23 cellular contexts compared by ENCODE assay signal in genomic region chr13:35479223-35479536, GRCh38. TPM values are rescaled to one million over a fixed set of nuclear protein-coding genes. Genes with fewer than 3 reads are reported as not detected.
A peak's percentile ranks its signal among the peaks of the same experiment; 100 is the strongest.
DNase-seq lines count a peak whose midpoint lies in the region; ATAC-seq and TF ChIP-seq lines count a peak whose summit lies in the region.
"Had no signal": no experiment of that assay in that cellular context is flagged by ENCODE, and none has a peak within 500 bp of the region (broad histone marks: within the 10 kb centered on the region; RNA-seq: fewer than 3 reads in every experiment).

No MANE protein-coding gene starts in this region.

- H3K27me3 Mint-ChIP-seq in CD14-positive monocyte (ENCODE audit: low read depth in 3 of 3): peaks cover 61 to 71% (median 66%) of the 10 kb centered on the region in 3 donors

- H3K79me2 ChIP-seq in DOHH2 (ENCODE audit: control insufficient read depth, low read length) (peaks cover 85% of the 10 kb centered on the region), OCI-LY1 (ENCODE audit: insufficient read depth, low read length) (peaks cover 8% of the 10 kb centered on the region)

- TF ChIP-seq CTCF in DOHH2 (IDR thresholded peaks at IDR 0.05; ENCODE audit: low read depth, low read length, poor library complexity, severe bottlenecking) (no peak), OCI-LY1 (IDR thresholded peaks at IDR 0.05; ENCODE audit: low read length) (no peak), foreskin fibroblast (IDR thresholded peaks at IDR 0.05; ENCODE audit: low read depth, low read length) (no peak), CD14-positive monocyte (IDR thresholded peaks at IDR 0.05) (no peak)

- no peak overlapping the region for H2AFZ ChIP-seq in OCI-LY1 (ENCODE audit: low read length)
- H2AFZ ChIP-seq in neuron (ENCODE audit: low read depth, low read length): no peak overlapping the region

- peaks cover 87% of the 10 kb centered on the region for H3K4me1 ChIP-seq in DOHH2 (ENCODE audit: control insufficient read depth, low read length)
- H3K4me1 ChIP-seq in OCI-LY1 (ENCODE audit: insufficient read depth, low read length, severe bottlenecking): peaks cover 46% of the 10 kb centered on the region
- peaks cover 32% of the 10 kb centered on the region for H3K4me1 ChIP-seq in neuron (ENCODE audit: insufficient read depth, low read length)
- H3K4me1 ChIP-seq: prostate gland had no signal

- H3K4me3 ChIP-seq in DOHH2 (ENCODE audit: low read length): peak overlapping the region; percentile 88
- H3K4me3 ChIP-seq in OCI-LY1 (ENCODE audit: low read depth, low read length, poor library complexity, severe bottlenecking): peak overlapping the region; percentile 88
- peak overlapping the region; percentile 81 to 89 for H3K4me3 ChIP-seq in foreskin fibroblast (ENCODE audit: low read depth in 1 of 2, low read length in 2 of 2)
- peak overlapping the region; percentile 25 for H3K4me3 ChIP-seq in neuron (ENCODE audit: low read length)
- H3K4me3 ChIP-seq: prostate gland had no signal

- no peaks in the 10 kb centered on the region for H4K20me1 ChIP-seq in DOHH2 (ENCODE audit: control insufficient read depth, insufficient read depth, low read depth, low read length)
- H4K20me1 ChIP-seq in OCI-LY1 (ENCODE audit: insufficient read depth, low read length): no peaks in the 10 kb centered on the region

- H3K4me2 ChIP-seq in DOHH2 (ENCODE audit: low read length): peak overlapping the region; percentile 90
- peak overlapping the region; percentile 96 for H3K4me2 ChIP-seq in OCI-LY1 (ENCODE audit: low read length)

- peaks cover 4 to 15% of the 10 kb centered on the region in 2 donors for H3K36me3 Mint-ChIP-seq in CD14-positive monocyte
- H3K36me3 Mint-ChIP-seq in stimulated activated effector memory CD8-positive, alpha-beta T cell treated with anti-CD3 and anti-CD28 coated beads, Interleukin-12 subunit alpha, Interleukin-12 subunit beta, amount 100 ng/mL, for 72 hours: no peaks in the 10 kb centered on the region
- H3K36me3 Mint-ChIP-seq: memory B cell had no signal

- peaks cover 46% of the 10 kb centered on the region for H3K36me3 ChIP-seq in DOHH2 (ENCODE audit: control insufficient read depth, low read length)
- no peaks in the 10 kb centered on the region for H3K36me3 ChIP-seq in OCI-LY1 (ENCODE audit: insufficient read depth, low read length)
- H3K36me3 ChIP-seq in neuron (ENCODE audit: insufficient read depth, low read length): no peaks in the 10 kb centered on the region
- H3K36me3 ChIP-seq: prostate gland had no signal

- H3K27me3 ChIP-seq in DOHH2 (ENCODE audit: control insufficient read depth, low read length) (no peaks in the 10 kb centered on the region), OCI-LY1 (ENCODE audit: insufficient read depth, low read length) (no peaks in the 10 kb centered on the region), neuron (ENCODE audit: insufficient read depth, low read length) (peaks cover 13% of the 10 kb centered on the region)
- H3K27me3 ChIP-seq: dorsolateral prefrontal cortex had no signal

- H3K4me1 Mint-ChIP-seq in CD14-positive monocyte: peaks cover 30% of the 10 kb centered on the region
- peaks cover 14% of the 10 kb centered on the region for H3K4me1 Mint-ChIP-seq in stimulated activated effector memory CD8-positive, alpha-beta T cell treated with anti-CD3 and anti-CD28 coated beads, Interleukin-12 subunit alpha, Interleukin-12 subunit beta, amount 100 ng/mL, for 72 hours

- peak overlapping the region in 1 of 2 donors; percentile 73 for H3K4me3 Mint-ChIP-seq in CD14-positive monocyte
- no peak overlapping the region for H3K4me3 Mint-ChIP-seq in stimulated activated effector memory CD8-positive, alpha-beta T cell treated with anti-CD3 and anti-CD28 coated beads, Interleukin-12 subunit alpha, Interleukin-12 subunit beta, amount 100 ng/mL, for 72 hours
- H3K4me3 Mint-ChIP-seq: activated CD4-positive, alpha-beta T cell treated with anti-CD3 and anti-CD28 coated beads, Interleukin-2, amount 10 ng/mL, durations not matched to agents 7 days and 5 days; CD4-positive, alpha-beta T cell had no signal

- H3F3A ChIP-seq in DOHH2 (ENCODE audit: control insufficient read depth, insufficient read depth) (peaks cover 57% of the 10 kb centered on the region), OCI-LY1 (ENCODE audit: insufficient read depth, low read length) (no peaks in the 10 kb centered on the region)

- H3K9me2 ChIP-seq in DOHH2 (replicated peaks; ENCODE audit: control insufficient read depth, low read length): no peaks in the 10 kb centered on the region
- no peaks in the 10 kb centered on the region for H3K9me2 ChIP-seq in OCI-LY1 (ENCODE audit: low read depth, low read length)

- H3K27ac ChIP-seq in DOHH2 (ENCODE audit: low read depth, low read length) (peak overlapping the region; percentile 96), OCI-LY1 (ENCODE audit: low read depth, low read length, poor library complexity, severe bottlenecking) (peak overlapping the region; percentile 91)
- H3K27ac ChIP-seq: prostate gland had no signal

- ATAC-seq in stimulated activated effector memory CD8-positive, alpha-beta T cell treated with anti-CD3 and anti-CD28 coated beads, Interleukin-12 subunit alpha, Interleukin-12 subunit beta, amount 100 ng/mL, for 72 hours: no peak
- ATAC-seq: naive thymus-derived CD8-positive, alpha-beta T cell had no signal

- H3K9me3 ChIP-seq in DOHH2 (ENCODE audit: control insufficient read depth, insufficient read depth, low read length) (peaks cover 16% of the 10 kb centered on the region), OCI-LY1 (ENCODE audit: low read length) (no peaks in the 10 kb centered on the region), neuron (ENCODE audit: low read length) (no peaks in the 10 kb centered on the region)
- H3K9me3 ChIP-seq: prostate gland had no signal

- peak overlapping the region; percentile 91 for H3K9ac ChIP-seq in OCI-LY1 (ENCODE audit: low read length)

- DNase-seq in foreskin fibroblast (peak; percentile 41 to 70), NCI-H2196 (lab: John Stamatoyannopoulos, UW; ENCODE audit: unreplicated experiment) (no peak), CD14-positive monocyte (ENCODE audit: low spot score) (no peak), MV-4-11 (lab: John Stamatoyannopoulos, UW) (no peak)
- no peak for DNase-seq in stimulated activated effector memory CD8-positive, alpha-beta T cell treated with anti-CD3 and anti-CD28 coated beads, Interleukin-12 subunit alpha, Interleukin-12 subunit beta, amount 100 ng/mL, for 72 hours (ENCODE audit: low spot score in 2 of 2)
- DNase-seq: ACHN; activated CD4-positive, alpha-beta T cell treated with anti-CD3 and anti-CD28 coated beads, Interleukin-2, amount 10 ng/mL, durations not matched to agents 7 days and 5 days; activated gamma-delta T cell; amniotic stem cell; CD4-positive, alpha-beta T cell; DMS153; KBM-7; naive thymus-derived CD8-positive, alpha-beta T cell; NCI-H2029; NCI-H446 treated with DMSO at 0.1 percent for 48 hours; RPMI8226; stimulated activated CD8-positive, alpha-beta memory T cell treated with anti-CD3 and anti-CD28 coated beads, Interleukin-4, amount 100 ng/mL, for 48 hours had no signal

- H3K27ac Mint-ChIP-seq in CD14-positive monocyte: no peak overlapping the region
- no peak overlapping the region for H3K27ac Mint-ChIP-seq in stimulated activated effector memory CD8-positive, alpha-beta T cell treated with anti-CD3 and anti-CD28 coated beads, Interleukin-12 subunit alpha, Interleukin-12 subunit beta, amount 100 ng/mL, for 72 hours
- H3K27ac Mint-ChIP-seq: activated CD4-positive, alpha-beta T cell treated with anti-CD3 and anti-CD28 coated beads, Interleukin-2, amount 10 ng/mL, durations not matched to agents 7 days and 5 days; CD4-positive, alpha-beta T cell; memory B cell; naive thymus-derived CD8-positive, alpha-beta T cell had no signal

- intact Hi-C loops in CD14-positive monocyte (cut with micrococcal nuclease): no loop called here

- H3K9me3 Mint-ChIP-seq in CD14-positive monocyte: peaks cover 0 to 29% (median 19%) of the 10 kb centered on the region in 7 donors
- peaks cover 6% of the 10 kb centered on the region for H3K9me3 Mint-ChIP-seq in stimulated activated effector memory CD8-positive, alpha-beta T cell treated with anti-CD3 and anti-CD28 coated beads, Interleukin-12 subunit alpha, Interleukin-12 subunit beta, amount 100 ng/mL, for 72 hours
- H3K9me3 Mint-ChIP-seq: activated CD4-positive, alpha-beta T cell treated with anti-CD3 and anti-CD28 coated beads, Interleukin-2, amount 10 ng/mL, durations not matched to agents 7 days and 5 days; CD4-positive, alpha-beta T cell had no signal

RNA-seq across cellular contexts. Expression of gene MAB21L1, which starts 2.7 kb away (rescaled TPM):
- not detected for polyA plus RNA-seq in CD14-positive monocyte
- polyA plus RNA-seq: naive thymus-derived CD8-positive, alpha-beta T cell had no signal

Comparison
In these comparisons a context has a peak if more than half of its experiments do, and no peak if none do; other contexts are left out.
1. H3K4me3 ChIP-seq: peak in every context shown above with its lines; median percentile 88 in DOHH2; 88 in OCI-LY1; 85 in foreskin fibroblast; 25 in neuron.
2. DNase-seq: peak in foreskin fibroblast (2 of 2); none in NCI-H2196 (single experiment), CD14-positive monocyte (single experiment), stimulated activated effector memory CD8-positive, alpha-beta T cell treated with anti-CD3 and anti-CD28 coated beads, Interleukin-12 subunit alpha, Interleukin-12 subunit beta, amount 100 ng/mL, for 72 hours (0 of 2) and MV-4-11 (single experiment).